8 cellular contexts compared by ENCODE assay signal in the genomic region with DNA sequence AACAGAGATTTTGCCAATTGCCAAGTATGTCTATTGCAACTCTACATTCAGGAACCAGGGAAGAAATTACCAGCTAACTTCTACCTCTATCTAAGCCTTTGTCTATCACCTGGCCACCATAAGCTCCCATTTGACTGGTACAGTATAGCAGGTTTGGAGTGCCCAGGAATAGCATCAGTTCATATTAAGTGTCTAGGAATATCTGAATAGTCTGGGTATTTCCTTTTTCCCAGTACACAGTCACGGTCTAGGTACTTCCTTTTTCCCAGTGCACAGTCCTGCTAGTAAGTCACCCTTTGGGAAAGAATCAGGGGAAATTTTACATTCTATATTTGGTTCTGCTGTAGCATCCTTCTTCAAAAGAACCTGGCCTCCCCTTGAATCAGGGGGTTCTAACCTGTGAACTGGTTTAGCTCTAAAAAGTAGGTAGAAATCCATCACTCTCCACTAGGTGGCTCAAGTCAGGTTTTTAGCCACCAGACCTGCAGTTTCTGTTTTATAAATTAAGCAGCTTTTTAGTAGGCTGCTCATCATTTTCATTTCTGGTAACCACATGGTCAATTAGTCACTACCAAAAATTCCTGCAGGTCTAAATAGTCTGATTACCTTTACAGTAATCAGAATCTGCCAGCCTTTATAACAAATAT. TPM values are rescaled to one million over a fixed set of nuclear protein-coding genes. Genes with fewer than 3 reads are reported as not detected.
DNase-seq lines count a peak whose midpoint lies in the region; ATAC-seq, FAIRE-seq and TF ChIP-seq lines count a peak whose summit lies in the region.

No MANE protein-coding gene starts in this region.

- ATAC-seq in GM19025 (IDR thresholded peaks at IDR 0.05; ENCODE audit: low read depth, unreplicated experiment) (peak; percentile 58), HG03064 (IDR thresholded peaks at IDR 0.05; ENCODE audit: low read depth, unreplicated experiment) (peak; percentile 78)

- peak; percentile 16 for DNase-seq in NCI-H2107 treated with DMSO at 0.1 percent for 48 hours (lab: John Stamatoyannopoulos, UW; ENCODE audit: unreplicated experiment)
- no peak for DNase-seq in NCI-H2107 (lab: John Stamatoyannopoulos, UW)
- peak; percentile 48 for DNase-seq in RKO (ENCODE audit: low spot score)
- DNase-seq in fibroblast of the aortic adventitia (ENCODE audit: low read depth), result peak; percentile 46
- DNase-seq in urothelium cell line (ENCODE audit: low spot score), result peak; percentile 18
- no peak for DNase-seq in 8988T

- no peak for FAIRE-seq in urothelium cell line (lab: Jason Lieb, UNC)

- peak; percentile 64 for TF ChIP-seq CTCF in fibroblast of the aortic adventitia (IDR thresholded peaks at IDR 0.05; ENCODE audit: insufficient read depth, low read length)

- no peak overlapping the region for H3K4me3 ChIP-seq in fibroblast of the aortic adventitia (ENCODE audit: low read depth, low read length)

RNA-seq across cellular contexts. Expression of a gene that starts 49.3 kb away (rescaled TPM):
- total RNA-seq in fibroblast of the aortic adventitia (ENCODE audit: low replicate concordance), result 184 and 413 TPM in 2 replicates

Comparison
In these comparisons a context has a peak if more than half of its experiments do, and no peak if none do; other contexts are left out.
1. DNase-seq: peak in NCI-H2107 treated with DMSO at 0.1 percent for 48 hours (single experiment), RKO (single experiment), fibroblast of the aortic adventitia (single experiment) and urothelium cell line (single experiment); none in NCI-H2107 (single experiment) and 8988T (single experiment).